Comparison of ENCODE assay signal across 1 cellular context in the genomic region with DNA sequence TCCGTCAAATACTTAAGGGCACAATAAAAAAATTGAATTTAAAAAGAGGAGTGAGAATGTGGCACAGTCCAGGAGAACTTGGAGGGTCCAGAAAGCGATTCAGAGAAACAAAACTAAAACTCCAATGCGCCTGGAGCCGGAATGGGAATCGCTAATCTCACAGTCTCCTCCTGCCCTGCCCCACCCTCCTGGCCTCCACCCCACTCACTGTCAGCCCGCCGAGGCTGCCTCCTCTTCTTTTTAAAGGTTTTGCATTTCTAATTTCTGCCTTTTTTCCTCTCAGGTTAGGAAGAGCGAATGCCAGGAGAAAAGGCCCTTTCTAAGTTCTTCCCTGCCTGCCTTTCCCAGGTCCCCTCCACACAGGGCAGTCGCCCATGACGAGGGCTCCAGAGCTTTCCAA.
TF ChIP-seq lines count a peak whose summit lies in the region.

No MANE protein-coding gene starts in this region.

TF ChIP-seq in K562, 482 proteins besides CTCF, POLR2A, EP300 and RAD21 (continued from another document):
- TF ChIP-seq, protein P1, sequence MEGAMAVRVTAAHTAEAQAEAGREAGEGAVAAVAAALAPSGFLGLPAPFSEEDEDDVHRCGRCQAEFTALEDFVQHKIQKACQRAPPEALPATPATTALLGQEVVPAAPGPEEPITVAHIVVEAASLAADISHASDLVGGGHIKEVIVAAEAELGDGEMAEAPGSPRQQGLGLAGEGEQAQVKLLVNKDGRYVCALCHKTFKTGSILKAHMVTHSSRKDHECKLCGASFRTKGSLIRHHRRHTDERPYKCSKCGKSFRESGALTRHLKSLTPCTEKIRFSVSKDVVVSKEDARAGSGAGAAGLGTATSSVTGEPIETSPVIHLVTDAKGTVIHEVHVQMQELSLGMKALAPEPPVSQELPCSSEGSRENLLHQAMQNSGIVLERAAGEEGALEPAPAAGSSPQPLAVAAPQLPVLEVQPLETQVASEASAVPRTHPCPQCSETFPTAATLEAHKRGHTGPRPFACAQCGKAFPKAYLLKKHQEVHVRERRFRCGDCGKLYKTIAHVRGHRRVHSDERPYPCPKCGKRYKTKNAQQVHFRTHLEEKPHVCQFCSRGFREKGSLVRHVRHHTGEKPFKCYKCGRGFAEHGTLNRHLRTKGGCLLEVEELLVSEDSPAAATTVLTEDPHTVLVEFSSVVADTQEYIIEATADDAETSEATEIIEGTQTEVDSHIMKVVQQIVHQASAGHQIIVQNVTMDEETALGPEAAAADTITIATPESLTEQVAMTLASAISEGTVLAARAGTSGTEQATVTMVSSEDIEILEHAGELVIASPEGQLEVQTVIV (CRISPR knock-in tag; IDR thresholded peaks at IDR 0.05; ENCODE audit: borderline replicate concordance) = no peak
- TF ChIP-seq RFX7 (CRISPR knock-in tag; IDR thresholded peaks at IDR 0.05) = no peak
- no peak for TF ChIP-seq KAT7 (CRISPR knock-in tag; IDR thresholded peaks at IDR 0.05; ENCODE audit: borderline replicate concordance)
- TF ChIP-seq TEAD1 (CRISPR knock-in tag; IDR thresholded peaks at IDR 0.05) = no peak
